8 cellular contexts compared by ENCODE assay signal in genomic region chr7:129187681-129188371, GRCh38. TPM values are rescaled to one million over a fixed set of nuclear protein-coding genes. Genes with fewer than 3 reads are reported as not detected.
DNase-seq lines count a peak whose midpoint lies in the region; ATAC-seq and TF ChIP-seq lines count a peak whose summit lies in the region.

No MANE protein-coding gene starts in this region.

- no peak for ATAC-seq in HG02973 (IDR thresholded peaks at IDR 0.05; ENCODE audit: unreplicated experiment)

- H3K9ac ChIP-seq in fibroblast of lung (ENCODE audit: insufficient read depth, low read length) (no peak overlapping the region), rectal smooth muscle tissue (ENCODE audit: low read length) (no peak overlapping the region)

- DNase-seq in G401 (ENCODE audit: low spot score) (peak; percentile 18), Peyer's patch (no peak), fibroblast of lung (ENCODE audit: low read depth in 2 of 2) (no peak), NCI-H2029 treated with DMSO at 0.1 percent for 48 hours (lab: John Stamatoyannopoulos, UW) (no peak), middle frontal gyrus (ENCODE audit: extremely low spot score, low spot score) (no peak), NCI-H2227 (lab: John Stamatoyannopoulos, UW; ENCODE audit: unreplicated experiment) (no peak)

- TF ChIP-seq CTCF in Peyer's patch (IDR thresholded peaks at IDR 0.05): no peak
- TF ChIP-seq CTCF in fibroblast of lung (conservative IDR thresholded peaks at IDR 0.05 in 1 of 2, IDR thresholded peaks at IDR 0.05 in 1 of 2; ENCODE audit: low read depth in 1 of 2, low read length in 2 of 2): no peak

- no peak for TF ChIP-seq POLR2A in Peyer's patch (IDR thresholded peaks at IDR 0.05)

- H3K4me2 ChIP-seq in fibroblast of lung (ENCODE audit: extremely low read depth, insufficient read depth, low read length): peak overlapping the region; percentile 69

- H3K27me3 ChIP-seq in Peyer's patch (no peaks in the 10 kb centered on the region), fibroblast of lung (ENCODE audit: control insufficient read depth, insufficient read depth, low read length) (peaks cover 14% of the 10 kb centered on the region), rectal smooth muscle tissue (ENCODE audit: control insufficient read depth, insufficient read depth, low read length) (no peaks in the 10 kb centered on the region)

- H3K27ac ChIP-seq in Peyer's patch (peak overlapping the region in 2 of 4 donors; percentile 43 to 48), fibroblast of lung (ENCODE audit: insufficient read depth, low read length) (no peak overlapping the region), rectal smooth muscle tissue (ENCODE audit: low read depth, low read length) (no peak overlapping the region)

- no peaks in the 10 kb centered on the region for H3K36me3 ChIP-seq in Peyer's patch
- no peaks in the 10 kb centered on the region for H3K36me3 ChIP-seq in fibroblast of lung (ENCODE audit: control insufficient read depth, insufficient read depth, low read length)
- H3K36me3 ChIP-seq in rectal smooth muscle tissue (ENCODE audit: control insufficient read depth, insufficient read depth, low read length): no peaks in the 10 kb centered on the region

- no peaks in the 10 kb centered on the region for H3K79me2 ChIP-seq in fibroblast of lung (ENCODE audit: control insufficient read depth, insufficient read depth, low read length)

- H3K4me1 ChIP-seq in Peyer's patch (peaks cover 0 to 13% (median 5%) of the 10 kb centered on the region in 4 donors), fibroblast of lung (ENCODE audit: control insufficient read depth, extremely low read depth, insufficient read depth, low read length) (no peaks in the 10 kb centered on the region), rectal smooth muscle tissue (ENCODE audit: control insufficient read depth, insufficient read depth, low read length) (no peaks in the 10 kb centered on the region)

- H4K20me1 ChIP-seq in fibroblast of lung (ENCODE audit: control insufficient read depth, extremely low read depth, insufficient read depth, low read length): no peaks in the 10 kb centered on the region

- peak overlapping the region; percentile 55 to 77 (median 66) for H3K4me3 ChIP-seq in Peyer's patch
- H3K4me3 ChIP-seq in fibroblast of lung (replicated peaks in 1 of 4; ENCODE audit: control extremely low read depth in 1 of 4, insufficient read depth in 1 of 4, low read depth in 3 of 4, low read length in 4 of 4): peak overlapping the region; percentile 34 to 64 (median 53)
- H3K4me3 ChIP-seq in rectal smooth muscle tissue (ENCODE audit: low read length): peak overlapping the region; percentile 70

- H3K9me3 ChIP-seq in Peyer's patch (no peaks in the 10 kb centered on the region), fibroblast of lung (ENCODE audit: control insufficient read depth, insufficient read depth, low read depth, low read length) (no peaks in the 10 kb centered on the region)

- no peak overlapping the region for H2AFZ ChIP-seq in fibroblast of lung (ENCODE audit: low read length)

- in situ Hi-C loops in G401 (cut with HindIII; ENCODE audit: low sequenced_read_pairs): no loop called here

RNA-seq across cellular contexts. Expression of gene SMO, which starts 0.6 kb away (rescaled TPM):
- 51.1 and 51.8 TPM in 2 replicates for total RNA-seq in G401 (2014; rRNA removed; shearing (Covaris generic))
- total RNA-seq in Peyer's patch (10 to 100 TPM in 1 of 4 donors, 1 to 10 TPM in 2, under 1 TPM in 1; 0.70 to 14.9 (median 2.2) TPM), fibroblast of lung (12.6 and 23.6 TPM in 2 replicates)
- polyA plus RNA-seq in fibroblast of lung: 4.5 and 6.4 TPM in 2 replicates
- polyA plus RNA-seq in fibroblast of lung (2012): 5.5 and 7.7 TPM in 2 replicates
- polyA minus RNA-seq in fibroblast of lung (ENCODE audit: low replicate concordance): 28.9 and 45.9 TPM in 2 replicates

RNA-seq across cellular contexts. Expression of gene AHCYL2, which starts 37.0 kb away (rescaled TPM):
- 57.0 and 74.0 TPM in 2 replicates for total RNA-seq in G401 (2014; rRNA removed; shearing (Covaris generic))
- total RNA-seq in Peyer's patch (100 to 1,000 TPM in 1 of 4 donors, 10 to 100 TPM in 3; 37.1 to 186 (median 60.0) TPM), fibroblast of lung (7.4 and 11.9 TPM in 2 replicates)
- polyA plus RNA-seq in fibroblast of lung: 8.7 and 10.4 TPM in 2 replicates
- polyA plus RNA-seq in fibroblast of lung (2012): 5.0 and 5.2 TPM in 2 replicates
- polyA minus RNA-seq in fibroblast of lung (ENCODE audit: low replicate concordance): 1.1 and 7.2 TPM in 2 replicates

RNA-seq across cellular contexts. Expression of gene TSPAN33, which starts 43.3 kb away (rescaled TPM):
- total RNA-seq in G401 (2014; rRNA removed; shearing (Covaris generic)): 35.8 and 40.2 TPM in 2 replicates
- total RNA-seq in Peyer's patch (10 to 100 TPM in 1 of 4 donors, 1 to 10 TPM in 3; 1.0 to 28.9 (median 3.5) TPM), fibroblast of lung (0.17 and 0.77 TPM in 2 replicates)
- 0.25 and 0.36 TPM in 2 replicates for polyA plus RNA-seq in fibroblast of lung
- polyA plus RNA-seq in fibroblast of lung (2012): 0.21 and 0.33 TPM in 2 replicates
- not detected in 2 replicates for polyA minus RNA-seq in fibroblast of lung (ENCODE audit: low replicate concordance)
